ENCODE assay signal across 20 cellular contexts in genomic region chr13:41056996-41057711, GRCh38. TPM values are rescaled to one million over a fixed set of nuclear protein-coding genes. Genes with fewer than 3 reads are reported as not detected.
DNase-seq lines count a peak whose midpoint lies in the region; ATAC-seq and TF ChIP-seq lines count a peak whose summit lies in the region.
"Had no signal": no experiment of that assay in that cellular context is flagged by ENCODE, and none has a peak within 500 bp of the region (broad histone marks: within the 10 kb centered on the region; RNA-seq: fewer than 3 reads in every experiment).

No MANE protein-coding gene starts in this region.

- H3K27me3 ChIP-seq in right cardiac atrium (ENCODE audit: control insufficient read depth, insufficient read depth) (no peaks in the 10 kb centered on the region), stomach (no peaks in the 10 kb centered on the region)
- H3K27me3 ChIP-seq: BE2C, brain microvascular endothelial cell, upper lobe of right lung had no signal

- H3K4me3 ChIP-seq in right cardiac atrium (ENCODE audit: low read length) (peak overlapping the region; percentile 21), stomach (no peak overlapping the region)

- no peak for TF ChIP-seq POLR2A in stomach (IDR thresholded peaks at IDR 0.05)

- no peak for ATAC-seq in activated T-cell treated with anti-CD3 and anti-CD28 coated beads, Interleukin-2, amount 50 U/mL, for 72 hours (replicated peaks in 1 of 2)
- no peak for ATAC-seq in right cardiac atrium
- no peak for ATAC-seq in WTC11
- ATAC-seq: activated CD8-positive, alpha-beta memory T cell treated with anti-CD3 and anti-CD28 coated beads, Interleukin-2, amount 10 ng/mL, durations not matched to agents 7 days and 5 days; activated T-helper 17 cell treated with anti-CD3 and anti-CD28 coated beads, Interleukin-2, amount 50 U/mL, for 72 hours; stimulated activated effector memory CD8-positive, alpha-beta T cell treated with anti-CD3 and anti-CD28 coated beads, Interleukin-12 subunit alpha, Interleukin-12 subunit beta, amount 100 ng/mL, for 72 hours; upper lobe of right lung had no signal

- TF ChIP-seq EP300 in stomach (IDR thresholded peaks at IDR 0.05): no peak

- no peak for DNase-seq in activated T-cell treated with anti-CD3 and anti-CD28 coated beads, Interleukin-2, amount 50 U/mL, for 72 hours
- no peak for DNase-seq in activated T-cell treated with anti-CD3 and anti-CD28 coated beads, Interleukin-2, amount 50 U/mL, for 48 hours
- DNase-seq in NAMALWA (ENCODE audit: low spot score): peak; percentile 23
- no peak for DNase-seq in right cardiac atrium
- no peak for DNase-seq in stomach
- DNase-seq in H4 (ENCODE audit: low spot score): no peak
- no peak for DNase-seq in WTC11 (ENCODE audit: low spot score)
- DNase-seq in stimulated activated CD4-positive, alpha-beta T cell treated with anti-CD3 and anti-CD28 coated beads, Interleukin-4, amount 100 ng/mL, for 24 hours: no peak
- DNase-seq: activated CD4-positive, alpha-beta T cell treated with anti-CD3 and anti-CD28 coated beads for 48 hours; activated CD8-positive, alpha-beta memory T cell treated with anti-CD3 and anti-CD28 coated beads, Interleukin-2, amount 10 ng/mL, durations not matched to agents 7 days and 5 days; BE2C; brain microvascular endothelial cell; DMS 273 treated with DMSO at 0.1 percent for 48 hours; GDM1; NCI-H1436; NCI-H526; upper lobe of right lung had no signal

- H3K27me3 Mint-ChIP-seq in activated T-cell treated with anti-CD3 and anti-CD28 coated beads, Interleukin-2, amount 50 U/mL, for 72 hours (ENCODE audit: low read depth): no peaks in the 10 kb centered on the region
- no peaks in the 10 kb centered on the region for H3K27me3 Mint-ChIP-seq in WTC11 (ENCODE audit: low read depth)
- H3K27me3 Mint-ChIP-seq: activated T-helper 17 cell treated with anti-CD3 and anti-CD28 coated beads, Interleukin-2, amount 50 U/mL, for 72 hours had no signal

- H3K27ac ChIP-seq in right cardiac atrium (ENCODE audit: low read length): peak overlapping the region; percentile 27
- H3K27ac ChIP-seq in stomach: peak overlapping the region in 3 of 5 donors; percentile 2 to 94 (median 11)
- H3K27ac ChIP-seq: 22Rv1, brain microvascular endothelial cell, upper lobe of right lung had no signal

- H3K4me1 ChIP-seq in right cardiac atrium (ENCODE audit: control insufficient read depth, insufficient read depth, low read length) (peaks cover 13% of the 10 kb centered on the region), stomach (peaks cover 39 to 76% (median 64%) of the 10 kb centered on the region in 4 donors)
- H3K4me1 ChIP-seq: BE2C had no signal

- H3K36me3 ChIP-seq in stomach: no peaks in the 10 kb centered on the region
- H3K36me3 ChIP-seq: BE2C, brain microvascular endothelial cell, upper lobe of right lung had no signal

- CTCF ChIA-PET in WTC11 (lab: Charles Lee): no interaction called here

- peak overlapping the region; percentile 47 for H3K27ac Mint-ChIP-seq in activated T-cell treated with anti-CD3 and anti-CD28 coated beads, Interleukin-2, amount 50 U/mL, for 72 hours
- H3K27ac Mint-ChIP-seq in WTC11: no peak overlapping the region
- H3K27ac Mint-ChIP-seq: activated CD8-positive, alpha-beta memory T cell treated with anti-CD3 and anti-CD28 coated beads, Interleukin-2, amount 10 ng/mL, durations not matched to agents 7 days and 5 days; activated T-helper 17 cell treated with anti-CD3 and anti-CD28 coated beads, Interleukin-2, amount 50 U/mL, for 72 hours; stimulated activated effector memory CD8-positive, alpha-beta T cell treated with anti-CD3 and anti-CD28 coated beads, Interleukin-12 subunit alpha, Interleukin-12 subunit beta, amount 100 ng/mL, for 72 hours had no signal

- H3K36me3 Mint-ChIP-seq in activated T-cell treated with anti-CD3 and anti-CD28 coated beads, Interleukin-2, amount 50 U/mL, for 72 hours (ENCODE audit: insufficient read depth in 2 of 2): peaks cover 0 to 3% of the 10 kb centered on the region in 2 donors
- no peaks in the 10 kb centered on the region for H3K36me3 Mint-ChIP-seq in WTC11

- H3K9me3 Mint-ChIP-seq in activated T-cell treated with anti-CD3 and anti-CD28 coated beads, Interleukin-2, amount 50 U/mL, for 72 hours: no peaks in the 10 kb centered on the region
- H3K9me3 Mint-ChIP-seq in WTC11: no peaks in the 10 kb centered on the region
- H3K9me3 Mint-ChIP-seq: activated T-helper 17 cell treated with anti-CD3 and anti-CD28 coated beads, Interleukin-2, amount 50 U/mL, for 72 hours; stimulated activated effector memory CD8-positive, alpha-beta T cell treated with anti-CD3 and anti-CD28 coated beads, Interleukin-12 subunit alpha, Interleukin-12 subunit beta, amount 100 ng/mL, for 72 hours had no signal

- TF ChIP-seq CTCF in stomach (IDR thresholded peaks at IDR 0.05): no peak
- TF ChIP-seq CTCF in WTC11 (IDR thresholded peaks at IDR 0.05): no peak

- H3K9me3 ChIP-seq in right cardiac atrium (ENCODE audit: control insufficient read depth, low read length): no peaks in the 10 kb centered on the region
- H3K9me3 ChIP-seq in stomach: no peaks in the 10 kb centered on the region
- H3K9me3 ChIP-seq: BE2C, upper lobe of right lung had no signal

- no peak overlapping the region for H3K4me3 Mint-ChIP-seq in activated T-cell treated with anti-CD3 and anti-CD28 coated beads, Interleukin-2, amount 50 U/mL, for 72 hours
- no peak overlapping the region for H3K4me3 Mint-ChIP-seq in WTC11
- H3K4me3 Mint-ChIP-seq: activated CD8-positive, alpha-beta memory T cell treated with anti-CD3 and anti-CD28 coated beads, Interleukin-2, amount 10 ng/mL, durations not matched to agents 7 days and 5 days; stimulated activated effector memory CD8-positive, alpha-beta T cell treated with anti-CD3 and anti-CD28 coated beads, Interleukin-12 subunit alpha, Interleukin-12 subunit beta, amount 100 ng/mL, for 72 hours had no signal

- WGBS in right cardiac atrium: 79% methylated on average over 9 of the region's 9 CpGs
- WGBS in stomach, 5 donors: 69 to 78% (median 72%) methylated on average over 9 of the region's 9 CpGs

- peaks cover 54% of the 10 kb centered on the region for H3K4me1 Mint-ChIP-seq in activated T-cell treated with anti-CD3 and anti-CD28 coated beads, Interleukin-2, amount 50 U/mL, for 72 hours (ENCODE audit: low read depth)
- H3K4me1 Mint-ChIP-seq in WTC11: peaks cover 32% of the 10 kb centered on the region

- POLR2A ChIA-PET in WTC11 (lab: Charles Lee): interaction anchor here (0.7 kb wide), 2 partner anchors 206 to 213 kb away, joined by 3 read pairs; no protein-coding TSS in a partner anchor

- intact Hi-C loops in right cardiac atrium (cut with DNase I) (loop anchor here in 2 of 4 donors (10.0 kb wide), 2 partner anchors 82 to 122 kb away; no protein-coding TSS in a partner anchor), stomach (cut with DNase I; ENCODE audit: low total_unique reads) (no loop called here)

TF ChIP-seq in WTC11, 78 proteins besides CTCF, POLR2A, EP300 and RAD21 (continues in another document):
- TF ChIP-seq NFATC4 (CRISPR knock-in tag; IDR thresholded peaks at IDR 0.05) (no peak), ESRRA (CRISPR knock-in tag; IDR thresholded peaks at IDR 0.05; ENCODE audit: borderline replicate concordance) (no peak), SOX15 (CRISPR knock-in tag; IDR thresholded peaks at IDR 0.05) (no peak), ZNF219 (CRISPR knock-in tag; IDR thresholded peaks at IDR 0.05; ENCODE audit: borderline replicate concordance) (no peak), ZNF317 (CRISPR knock-in tag; IDR thresholded peaks at IDR 0.05; ENCODE audit: borderline replicate concordance, low read depth) (no peak), OVOL2 (CRISPR knock-in tag; IDR thresholded peaks at IDR 0.05; ENCODE audit: borderline replicate concordance) (no peak), ZNF138 (CRISPR knock-in tag; conservative IDR thresholded peaks at IDR 0.05) (no peak), FOXJ3 (CRISPR knock-in tag; IDR thresholded peaks at IDR 0.05; ENCODE audit: borderline replicate concordance) (no peak), MYBL2 (CRISPR knock-in tag; IDR thresholded peaks at IDR 0.05) (no peak), CBFB (CRISPR knock-in tag; IDR thresholded peaks at IDR 0.05; ENCODE audit: low read depth) (no peak), JUN (CRISPR knock-in tag; IDR thresholded peaks at IDR 0.05) (no peak), FOXP4 (CRISPR knock-in tag; IDR thresholded peaks at IDR 0.05) (no peak)

RNA-seq across cellular contexts. Expression of gene WBP4, which starts 4.2 kb away (rescaled TPM):
- 10 to 100 TPM in 1 of 2 donors, 1 to 10 TPM in 1; 9.9 to 12.1 TPM for total RNA-seq in activated T-cell treated with anti-CD3 and anti-CD28 coated beads, Interleukin-2, amount 50 U/mL, for 72 hours
- total RNA-seq in right cardiac atrium (10 to 100 TPM; 16.6 to 18.6 (median 16.9) TPM), stomach (10 to 100 TPM in 2 of 5 donors, 1 to 10 TPM in 2, under 1 TPM in 1; 0.58 to 18.9 (median 8.5) TPM), WTC11 (2021) (9.6 to 10.5 TPM (median 10.2 TPM) in 3 replicates)
- polyA plus RNA-seq in right cardiac atrium (21.0 TPM), stomach (10 to 100 TPM in 1 of 3 donors, 1 to 10 TPM in 2; 8.7 to 15.7 (median 9.9) TPM)
- total RNA-seq in H4 (2014; rRNA removed; shearing (Covaris generic)): 3.1 and 5.2 TPM in 2 replicates

RNA-seq across cellular contexts. Expression of gene ELF1, which starts 38.0 kb away (rescaled TPM):
- total RNA-seq in activated T-cell treated with anti-CD3 and anti-CD28 coated beads, Interleukin-2, amount 50 U/mL, for 72 hours: 100 to 1,000 TPM; 106 to 117 TPM
- 10 to 100 TPM; 41.3 to 57.1 (median 45.6) TPM for total RNA-seq in right cardiac atrium
- 16.6 TPM for polyA plus RNA-seq in right cardiac atrium
- 100 to 1,000 TPM in 1 of 5 donors, 10 to 100 TPM in 4; 13.3 to 113 (median 49.7) TPM for total RNA-seq in stomach
- 10 to 100 TPM; 10.9 to 31.8 (median 19.8) TPM for polyA plus RNA-seq in stomach
- 17.3 and 18.1 TPM in 2 replicates for total RNA-seq in H4 (2014; rRNA removed; shearing (Covaris generic))
- total RNA-seq in WTC11 (2021): 17.4 to 19.3 TPM (median 18.7 TPM) in 3 replicates
